Comparison of ENCODE assay signal across 16 cellular contexts in the genomic region with DNA sequence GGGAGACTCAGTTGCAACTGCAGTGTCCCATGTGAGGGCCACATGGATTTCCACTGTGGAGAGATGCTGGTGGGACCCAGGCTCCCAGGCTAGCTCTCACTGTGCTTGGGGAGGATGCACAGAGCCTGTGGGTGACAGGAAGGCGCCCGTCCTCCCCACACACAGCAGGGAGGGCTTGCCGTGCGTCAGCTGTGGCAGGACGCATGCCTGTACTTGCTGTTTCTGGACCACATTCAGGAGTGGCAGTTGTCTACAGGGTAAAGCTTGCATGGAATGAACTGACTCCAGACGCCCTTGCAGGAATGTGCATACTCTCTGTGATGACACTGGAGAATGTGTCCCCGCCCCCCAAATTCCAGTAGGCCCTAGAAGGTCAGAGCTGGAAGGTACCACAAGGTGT.
DNase-seq lines count a peak whose midpoint lies in the region; ATAC-seq and TF ChIP-seq lines count a peak whose summit lies in the region.
"Had no signal": no experiment of that assay in that cellular context is flagged by ENCODE, and none has a peak within 500 bp of the region (broad histone marks: within the 10 kb centered on the region; RNA-seq: fewer than 3 reads in every experiment).

No MANE protein-coding gene starts in this region.

- H2BK5ac ChIP-seq in H9 (ENCODE audit: insufficient read length, low read length), result no peak overlapping the region

- H3F3A ChIP-seq in GM23248 (ENCODE audit: insufficient read depth), result no peaks in the 10 kb centered on the region

- H3K23me2 ChIP-seq in H9 (ENCODE audit: insufficient read length, low read depth, low read length, poor library complexity, severe bottlenecking), result no peaks in the 10 kb centered on the region

- no peak overlapping the region for H2BK12ac ChIP-seq in H9 (ENCODE audit: insufficient read length, low read depth, low read length)

- intact Hi-C loops in prostate gland (cut with DNase I), result no loop called here

- no peak overlapping the region for H3K27ac ChIP-seq in GM23248
- H3K27ac ChIP-seq in RWPE2 (ENCODE audit: poor library complexity, severe bottlenecking), result peak overlapping the region; percentile 67
- no peak overlapping the region for H3K27ac ChIP-seq in gastroesophageal sphincter
- H3K27ac ChIP-seq in prostate gland, result no peak overlapping the region
- no peak overlapping the region for H3K27ac ChIP-seq in H9 (ENCODE audit: insufficient read length, low read depth, low read length)
- H3K27ac ChIP-seq: C4-2B, esophagus muscularis mucosa, transverse colon had no signal

- H3K4me3 ChIP-seq in GM23248, result no peak overlapping the region
- no peak overlapping the region for H3K4me3 ChIP-seq in RWPE2 (ENCODE audit: severe bottlenecking)
- no peak overlapping the region for H3K4me3 ChIP-seq in gastroesophageal sphincter
- H3K4me3 ChIP-seq in prostate gland, result no peak overlapping the region
- H3K4me3 ChIP-seq: esophagus muscularis mucosa, transverse colon had no signal

- H3K4me1 Mint-ChIP-seq in H9, result peaks cover 8 to 9% of the 10 kb centered on the region in 2 experiments
- peaks cover 8% of the 10 kb centered on the region for H3K4me1 Mint-ChIP-seq in activated CD8-positive, alpha-beta T cell treated with anti-CD3 and anti-CD28 coated beads, Interleukin-2, amount 10 ng/mL, durations not matched to agents 7 days and 5 days (ENCODE audit: low read depth)
- H3K4me1 Mint-ChIP-seq: stimulated activated naive B cell treated with anti-CD40 and anti-IgM and Interleukin-4, amounts not matched to agents 10 μg/mL and 1 μg/mL and 100 μg/mL, for 72 hours had no signal

- no peaks in the 10 kb centered on the region for H3K36me3 Mint-ChIP-seq in H9 (ENCODE audit: insufficient read depth in 1 of 3, low read depth in 3 of 3)
- no peaks in the 10 kb centered on the region for H3K36me3 Mint-ChIP-seq in activated CD8-positive, alpha-beta T cell treated with anti-CD3 and anti-CD28 coated beads, Interleukin-2, amount 10 ng/mL, durations not matched to agents 7 days and 5 days (ENCODE audit: low read depth)
- H3K36me3 Mint-ChIP-seq: stimulated activated naive B cell treated with anti-CD40 and anti-IgM and Interleukin-4, amounts not matched to agents 10 μg/mL and 1 μg/mL and 100 μg/mL, for 72 hours had no signal

- TF ChIP-seq EP300 in gastroesophageal sphincter (IDR thresholded peaks at IDR 0.05), result no peak

- H3K27me3 ChIP-seq in GM23248 (replicated peaks; ENCODE audit: insufficient read depth), result no peaks in the 10 kb centered on the region; the same call in none of the 2 replicates
- no peaks in the 10 kb centered on the region for H3K27me3 ChIP-seq in RWPE2 (ENCODE audit: insufficient read depth, poor library complexity, severe bottlenecking)
- H3K27me3 ChIP-seq in gastroesophageal sphincter, result peaks cover 7% of the 10 kb centered on the region
- no peaks in the 10 kb centered on the region for H3K27me3 ChIP-seq in prostate gland (replicated peaks; ENCODE audit: insufficient read depth)
- H3K27me3 ChIP-seq in H9 (ENCODE audit: insufficient read depth, low read length), result no peaks in the 10 kb centered on the region
- H3K27me3 ChIP-seq: transverse colon had no signal

- H4K20me1 ChIP-seq in GM23248 (ENCODE audit: insufficient read depth) (no peaks in the 10 kb centered on the region), H9 (ENCODE audit: control insufficient read depth, insufficient read depth, insufficient read length) (no peaks in the 10 kb centered on the region)

- WGBS in GM23248 (ENCODE audit: low coverage in 1 of 2, low lambda C conversion rate in 2 of 2, missing lambda C conversion rate in 2 of 2), 2 experiments, result 43 to 47% methylated on average over 7 of the region's 7 CpGs
- 93% methylated on average over 3 of the region's 7 CpGs; no CpG with 5 or more reads in 1 of the 2 donors for WGBS in gastroesophageal sphincter (ENCODE audit: low coverage in 1 of 2), 2 donors
- 45% methylated on average over 7 of the region's 7 CpGs for WGBS in prostate gland
- WGBS in H9 (ENCODE audit: extremely low coverage, insufficient read length, low lambda C conversion rate), result no CpG with 5 or more reads among the region's 7 CpGs

- no peak overlapping the region for H4K5ac ChIP-seq in H9 (ENCODE audit: insufficient read length, low read depth, low read length)

- peak; percentile 82 for ATAC-seq in RWPE2 (ENCODE audit: low read depth)
- peak; percentile 12 for ATAC-seq in gastroesophageal sphincter
- ATAC-seq in activated CD8-positive, alpha-beta T cell treated with anti-CD3 and anti-CD28 coated beads, Interleukin-2, amount 10 ng/mL, durations not matched to agents 7 days and 5 days, result no peak
- ATAC-seq in HG03280 (IDR thresholded peaks at IDR 0.05; ENCODE audit: unreplicated experiment), result no peak
- ATAC-seq: stimulated activated naive B cell treated with anti-CD40 and anti-IgM and Interleukin-4, amounts not matched to agents 10 μg/mL and 1 μg/mL and 100 μg/mL, for 72 hours had no signal

- no peaks in the 10 kb centered on the region for H3K9me3 Mint-ChIP-seq in H9
- H3K9me3 Mint-ChIP-seq in activated CD8-positive, alpha-beta T cell treated with anti-CD3 and anti-CD28 coated beads, Interleukin-2, amount 10 ng/mL, durations not matched to agents 7 days and 5 days (ENCODE audit: insufficient read depth), result no peaks in the 10 kb centered on the region
- H3K9me3 Mint-ChIP-seq: dendritic cell treated with granulocyte-macrophage colony-stimulating factor and Interleukin-4, amounts not matched to agents 40 ng/mL and 50 ng/mL, for 4 days; stimulated activated naive B cell treated with anti-CD40 and anti-IgM and Interleukin-4, amounts not matched to agents 10 μg/mL and 1 μg/mL and 100 μg/mL, for 72 hours had no signal

- H3K36me3 ChIP-seq in GM23248 (ENCODE audit: low read depth) (no peaks in the 10 kb centered on the region), RWPE2 (ENCODE audit: low read depth) (no peaks in the 10 kb centered on the region), gastroesophageal sphincter (no peaks in the 10 kb centered on the region), prostate gland (no peaks in the 10 kb centered on the region)
- H3K36me3 ChIP-seq: transverse colon had no signal

- H3K79me1 ChIP-seq in H9 (ENCODE audit: insufficient read depth, low read depth, low read length, poor library complexity, severe bottlenecking), result no peaks in the 10 kb centered on the region

- no peaks in the 10 kb centered on the region for H3K9me2 ChIP-seq in GM23248 (ENCODE audit: insufficient read depth)

- TF ChIP-seq CTCF in RWPE2 (IDR thresholded peaks at IDR 0.05; ENCODE audit: poor library complexity, severe bottlenecking) (no peak), gastroesophageal sphincter (IDR thresholded peaks at IDR 0.05) (no peak), prostate gland (IDR thresholded peaks at IDR 0.05) (no peak), H9 (conservative IDR thresholded peaks at IDR 0.05) (no peak)

- no peak overlapping the region for H3T11ph ChIP-seq in H9 (ENCODE audit: low read length)

- H2AK5ac ChIP-seq in H9 (ENCODE audit: insufficient read length, low read length), result no peak overlapping the region

- POLR2A ChIA-PET in activated CD8-positive, alpha-beta T cell treated with anti-CD3 and anti-CD28 coated beads, Interleukin-2, amount 10 ng/mL, durations not matched to agents 7 days and 5 days (lab: Charles Lee), result no interaction called here

- H3K9me3 ChIP-seq in GM23248 (ENCODE audit: low read depth) (no peaks in the 10 kb centered on the region), RWPE2 (ENCODE audit: severe bottlenecking) (no peaks in the 10 kb centered on the region), gastroesophageal sphincter (no peaks in the 10 kb centered on the region), prostate gland (no peaks in the 10 kb centered on the region), H9 (ENCODE audit: control insufficient read depth, low read depth, low read length) (no peaks in the 10 kb centered on the region)
- H3K9me3 ChIP-seq: esophagus muscularis mucosa, transverse colon had no signal

- no peak overlapping the region for H3K4ac ChIP-seq in H9 (ENCODE audit: low read depth, low read length)

- H3K4me2 ChIP-seq in GM23248 (ENCODE audit: unreplicated experiment) (no peak overlapping the region), H9 (ENCODE audit: insufficient read depth, insufficient read length, low read length) (no peak overlapping the region)

- H2AFZ ChIP-seq in GM23248 (no peak overlapping the region), H9 (ENCODE audit: low read length) (no peak overlapping the region)

- H3K4me1 ChIP-seq in GM23248 (ENCODE audit: insufficient read depth), result no peaks in the 10 kb centered on the region
- peaks cover 31% of the 10 kb centered on the region for H3K4me1 ChIP-seq in RWPE2 (ENCODE audit: insufficient read depth, poor library complexity, severe bottlenecking)
- no peaks in the 10 kb centered on the region for H3K4me1 ChIP-seq in gastroesophageal sphincter
- H3K4me1 ChIP-seq in prostate gland (replicated peaks), result no peaks in the 10 kb centered on the region
- no peaks in the 10 kb centered on the region for H3K4me1 ChIP-seq in H9 (ENCODE audit: insufficient read depth, low read length)
- H3K4me1 ChIP-seq: transverse colon had no signal

- H3K23ac ChIP-seq in H9 (ENCODE audit: insufficient read length, low read depth, low read length), result no peak overlapping the region

- H3K56ac ChIP-seq in H9 (ENCODE audit: insufficient read length, low read depth, low read length), result no peak overlapping the region

- in situ Hi-C loops in GM23248 (cut with MboI), result no loop called here

- H4K8ac ChIP-seq in H9 (replicated peaks; ENCODE audit: insufficient read length, low read depth, low read length), result no peak overlapping the region

- no peak overlapping the region for H3K14ac ChIP-seq in H9 (ENCODE audit: insufficient read depth, low read length)

- CTCF ChIA-PET in activated CD8-positive, alpha-beta T cell treated with anti-CD3 and anti-CD28 coated beads, Interleukin-2, amount 10 ng/mL, durations not matched to agents 7 days and 5 days (lab: Charles Lee), result no interaction called here

- no peak overlapping the region for H3K27ac Mint-ChIP-seq in H9
- no peak overlapping the region for H3K27ac Mint-ChIP-seq in activated CD8-positive, alpha-beta T cell treated with anti-CD3 and anti-CD28 coated beads, Interleukin-2, amount 10 ng/mL, durations not matched to agents 7 days and 5 days
- H3K27ac Mint-ChIP-seq: dendritic cell treated with granulocyte-macrophage colony-stimulating factor and Interleukin-4, amounts not matched to agents 40 ng/mL and 50 ng/mL, for 4 days; stimulated activated naive B cell treated with anti-CD40 and anti-IgM and Interleukin-4, amounts not matched to agents 10 μg/mL and 1 μg/mL and 100 μg/mL, for 72 hours had no signal

- H3K9ac ChIP-seq in GM23248, result no peak overlapping the region
- H3K9ac ChIP-seq in H9 (ENCODE audit: extremely low read depth, insufficient read length, low read length), result no peak overlapping the region

- DNase-seq in GM23248 (peak; percentile 6), RWPE2 (ENCODE audit: low spot score) (peak; percentile 99), prostate gland (ENCODE audit: low spot score) (peak; percentile 69), H9 (no peak), NCI-H774 (lab: John Stamatoyannopoulos, UW) (no peak)
- DNase-seq in activated CD8-positive, alpha-beta T cell treated with anti-CD3 and anti-CD28 coated beads, Interleukin-2, amount 10 ng/mL, durations not matched to agents 7 days and 5 days, result no peak
- DNase-seq: activated CD8-positive, alpha-beta memory T cell treated with anti-CD3 and anti-CD28 coated beads, Interleukin-2, amount 50 U/mL, for 4 hours; activated naive CD4-positive, alpha-beta T cell; Kasumi-1; stimulated activated naive B cell treated with anti-CD40 and anti-IgM and Interleukin-4, amounts not matched to agents 10 μg/mL and 1 μg/mL and 100 μg/mL, for 72 hours; transverse colon had no signal

- H2BK120ac ChIP-seq in H9 (ENCODE audit: low read depth, low read length, poor library complexity, severe bottlenecking), result no peak overlapping the region

- H3K27me3 Mint-ChIP-seq in H9 (ENCODE audit: low read depth), result peaks cover 2% of the 10 kb centered on the region
- H3K27me3 Mint-ChIP-seq in activated CD8-positive, alpha-beta T cell treated with anti-CD3 and anti-CD28 coated beads, Interleukin-2, amount 10 ng/mL, durations not matched to agents 7 days and 5 days (ENCODE audit: low read depth), result no peaks in the 10 kb centered on the region

- no peak overlapping the region for H2BK15ac ChIP-seq in H9 (ENCODE audit: low read depth, low read length)

- H3K4me3 Mint-ChIP-seq in H9, result no peak overlapping the region
- H3K4me3 Mint-ChIP-seq in activated CD8-positive, alpha-beta T cell treated with anti-CD3 and anti-CD28 coated beads, Interleukin-2, amount 10 ng/mL, durations not matched to agents 7 days and 5 days, result no peak overlapping the region
- H3K4me3 Mint-ChIP-seq: dendritic cell treated with granulocyte-macrophage colony-stimulating factor and Interleukin-4, amounts not matched to agents 40 ng/mL and 50 ng/mL, for 4 days; stimulated activated naive B cell treated with anti-CD40 and anti-IgM and Interleukin-4, amounts not matched to agents 10 μg/mL and 1 μg/mL and 100 μg/mL, for 72 hours had no signal

- no peak overlapping the region for H4K91ac ChIP-seq in H9 (ENCODE audit: insufficient read length, low read depth, low read length)

- H3K79me2 ChIP-seq in GM23248 (ENCODE audit: insufficient read depth) (no peaks in the 10 kb centered on the region), H9 (ENCODE audit: insufficient read depth, low read length) (no peaks in the 10 kb centered on the region)

- TF ChIP-seq POLR2A in gastroesophageal sphincter (IDR thresholded peaks at IDR 0.05), result no peak
- TF ChIP-seq POLR2A in prostate gland (IDR thresholded peaks at IDR 0.05), result no peak

- H2BK20ac ChIP-seq in H9 (ENCODE audit: low read depth, low read length, poor library complexity, severe bottlenecking), result no peak overlapping the region

- H3K18ac ChIP-seq in H9 (ENCODE audit: insufficient read length, low read depth, low read length), result no peak overlapping the region

Comparison
In these comparisons a context has a peak if more than half of its experiments do, and no peak if none do; other contexts are left out.
1. DNase-seq: peak in GM23248 (single experiment), RWPE2 (single experiment) and prostate gland (single experiment); none in H9 (single experiment), activated CD8-positive, alpha-beta T cell treated with anti-CD3 and anti-CD28 coated beads, Interleukin-2, amount 10 ng/mL, durations not matched to agents 7 days and 5 days (single experiment) and NCI-H774 (single experiment).
2. ATAC-seq: peak in RWPE2 (single experiment) and gastroesophageal sphincter (single experiment); none in activated CD8-positive, alpha-beta T cell treated with anti-CD3 and anti-CD28 coated beads, Interleukin-2, amount 10 ng/mL, durations not matched to agents 7 days and 5 days (single experiment) and HG03280 (single experiment).